ENCODE assay signal across 9 cellular contexts in genomic region chr14:68377459-68377858, GRCh38.
DNase-seq lines count a peak whose midpoint lies in the region; ATAC-seq and TF ChIP-seq lines count a peak whose summit lies in the region.
"Had no signal": no experiment of that assay in that cellular context is flagged by ENCODE, and none has a peak within 500 bp of the region (broad histone marks: within the 10 kb centered on the region; RNA-seq: fewer than 3 reads in every experiment).

No MANE protein-coding gene starts in this region.

- H3K36me3 ChIP-seq in muscle layer of colon (ENCODE audit: insufficient read depth, low read length), result no peaks in the 10 kb centered on the region

- H3K27me3 ChIP-seq in muscle layer of colon (ENCODE audit: control insufficient read depth in 1 of 2, insufficient read depth in 2 of 2, low read length in 2 of 2), result no peaks in the 10 kb centered on the region

- peak overlapping the region; percentile 99 for H3K27ac Mint-ChIP-seq in endothelial cell (ENCODE audit: unreplicated experiment)
- no peak overlapping the region for H3K27ac Mint-ChIP-seq in activated CD4-positive, alpha-beta memory T cell treated with anti-CD3 and anti-CD28 coated beads, Interleukin-2, amount 10 ng/mL, durations not matched to agents 7 days and 5 days
- H3K27ac Mint-ChIP-seq in glutamatergic neuron (ENCODE audit: unreplicated experiment), result no peak overlapping the region

- no peak for ATAC-seq in HG02763 (IDR thresholded peaks at IDR 0.05; ENCODE audit: unreplicated experiment)

- peaks cover 39% of the 10 kb centered on the region for H3K4me1 Mint-ChIP-seq in endothelial cell (ENCODE audit: unreplicated experiment)
- peaks cover 20% of the 10 kb centered on the region for H3K4me1 Mint-ChIP-seq in activated CD4-positive, alpha-beta memory T cell treated with anti-CD3 and anti-CD28 coated beads, Interleukin-2, amount 10 ng/mL, durations not matched to agents 7 days and 5 days
- peaks cover 14% of the 10 kb centered on the region for H3K4me1 Mint-ChIP-seq in glutamatergic neuron (ENCODE audit: low read depth, unreplicated experiment)

- H3K4me3 Mint-ChIP-seq in endothelial cell (ENCODE audit: unreplicated experiment) (peak overlapping the region; percentile 9), glutamatergic neuron (ENCODE audit: unreplicated experiment) (no peak overlapping the region)
- H3K4me3 Mint-ChIP-seq in activated CD4-positive, alpha-beta memory T cell treated with anti-CD3 and anti-CD28 coated beads, Interleukin-2, amount 10 ng/mL, durations not matched to agents 7 days and 5 days, result no peak overlapping the region

- POLR2A ChIA-PET in activated CD4-positive, alpha-beta memory T cell treated with anti-CD3 and anti-CD28 coated beads, Interleukin-2, amount 10 ng/mL, durations not matched to agents 7 days and 5 days (lab: Charles Lee), result interaction anchor here (0.6 kb wide), 1 partner anchor 85 kb away, joined by 4 read pairs; no protein-coding TSS in a partner anchor

- CTCF ChIA-PET in activated CD4-positive, alpha-beta memory T cell treated with anti-CD3 and anti-CD28 coated beads, Interleukin-2, amount 10 ng/mL, durations not matched to agents 7 days and 5 days (lab: Charles Lee), result interaction anchor here (1.0 kb wide), 1 partner anchor 449 kb away, joined by 3 read pairs; no protein-coding TSS in a partner anchor

- H3K9me3 ChIP-seq in muscle layer of colon (ENCODE audit: low read length), result no peaks in the 10 kb centered on the region

- peaks cover 49% of the 10 kb centered on the region for H3K4me1 ChIP-seq in muscle layer of colon (ENCODE audit: insufficient read depth, low read length)

- TF ChIP-seq CTCF in AG10803 (conservative IDR thresholded peaks at IDR 0.05; ENCODE audit: low read length) (no peak), endothelial cell (IDR thresholded peaks at IDR 0.05; ENCODE audit: unreplicated experiment) (no peak), glutamatergic neuron (IDR thresholded peaks at IDR 0.05; ENCODE audit: partially characterized antibody, unreplicated experiment) (no peak)

- H3K27me3 Mint-ChIP-seq in endothelial cell (ENCODE audit: unreplicated experiment), result peaks cover 4% of the 10 kb centered on the region
- no peaks in the 10 kb centered on the region for H3K27me3 Mint-ChIP-seq in activated CD4-positive, alpha-beta memory T cell treated with anti-CD3 and anti-CD28 coated beads, Interleukin-2, amount 10 ng/mL, durations not matched to agents 7 days and 5 days
- H3K27me3 Mint-ChIP-seq in glutamatergic neuron (ENCODE audit: unreplicated experiment), result peaks cover 2% of the 10 kb centered on the region

- H3K36me3 Mint-ChIP-seq in endothelial cell (ENCODE audit: low read depth, unreplicated experiment), result no peaks in the 10 kb centered on the region
- H3K36me3 Mint-ChIP-seq in activated CD4-positive, alpha-beta memory T cell treated with anti-CD3 and anti-CD28 coated beads, Interleukin-2, amount 10 ng/mL, durations not matched to agents 7 days and 5 days (ENCODE audit: low read depth), result no peaks in the 10 kb centered on the region
- no peaks in the 10 kb centered on the region for H3K36me3 Mint-ChIP-seq in glutamatergic neuron (ENCODE audit: unreplicated experiment)

- peak; percentile 76 for DNase-seq in AG10803 (ENCODE audit: low read depth)
- DNase-seq in NOMO-1 (lab: John Stamatoyannopoulos, UW; ENCODE audit: unreplicated experiment in 2 of 2), result peak; percentile 21 to 35
- peak; percentile 51 for DNase-seq in endothelial cell (ENCODE audit: low spot score)
- no peak for DNase-seq in NCI-H345 treated with DMSO at 0.1 percent for 48 hours (lab: John Stamatoyannopoulos, UW; ENCODE audit: unreplicated experiment)
- no peak for DNase-seq in activated CD4-positive, alpha-beta memory T cell treated with anti-CD3 and anti-CD28 coated beads, Interleukin-2, amount 10 ng/mL, durations not matched to agents 7 days and 5 days
- no peak for DNase-seq in glutamatergic neuron
- DNase-seq: NCI-H2029 treated with DMSO at 0.1 percent for 48 hours had no signal

- no peak overlapping the region for H3K9ac ChIP-seq in muscle layer of colon (ENCODE audit: low read length)

- no peak overlapping the region for H3K4me3 ChIP-seq in AG10803 (ENCODE audit: low read length)
- no peak overlapping the region for H3K4me3 ChIP-seq in muscle layer of colon (ENCODE audit: low read depth in 1 of 2, low read length in 2 of 2)

- H3K9me3 Mint-ChIP-seq in endothelial cell (ENCODE audit: unreplicated experiment) (no peaks in the 10 kb centered on the region), glutamatergic neuron (ENCODE audit: unreplicated experiment) (no peaks in the 10 kb centered on the region)
- H3K9me3 Mint-ChIP-seq in activated CD4-positive, alpha-beta memory T cell treated with anti-CD3 and anti-CD28 coated beads, Interleukin-2, amount 10 ng/mL, durations not matched to agents 7 days and 5 days, result peaks cover 3% of the 10 kb centered on the region

- H3K27ac ChIP-seq in muscle layer of colon (ENCODE audit: low read depth, low read length), result peak overlapping the region; percentile 84

Comparison
In these comparisons a context has a peak if more than half of its experiments do, and no peak if none do; other contexts are left out.
1. DNase-seq: peak in AG10803 (single experiment), NOMO-1 (2 of 2) and endothelial cell (single experiment); none in NCI-H345 treated with DMSO at 0.1 percent for 48 hours (single experiment), activated CD4-positive, alpha-beta memory T cell treated with anti-CD3 and anti-CD28 coated beads, Interleukin-2, amount 10 ng/mL, durations not matched to agents 7 days and 5 days (single experiment) and glutamatergic neuron (single experiment).